Comparison of ENCODE assay signal across 1 cellular context in the genomic region with DNA sequence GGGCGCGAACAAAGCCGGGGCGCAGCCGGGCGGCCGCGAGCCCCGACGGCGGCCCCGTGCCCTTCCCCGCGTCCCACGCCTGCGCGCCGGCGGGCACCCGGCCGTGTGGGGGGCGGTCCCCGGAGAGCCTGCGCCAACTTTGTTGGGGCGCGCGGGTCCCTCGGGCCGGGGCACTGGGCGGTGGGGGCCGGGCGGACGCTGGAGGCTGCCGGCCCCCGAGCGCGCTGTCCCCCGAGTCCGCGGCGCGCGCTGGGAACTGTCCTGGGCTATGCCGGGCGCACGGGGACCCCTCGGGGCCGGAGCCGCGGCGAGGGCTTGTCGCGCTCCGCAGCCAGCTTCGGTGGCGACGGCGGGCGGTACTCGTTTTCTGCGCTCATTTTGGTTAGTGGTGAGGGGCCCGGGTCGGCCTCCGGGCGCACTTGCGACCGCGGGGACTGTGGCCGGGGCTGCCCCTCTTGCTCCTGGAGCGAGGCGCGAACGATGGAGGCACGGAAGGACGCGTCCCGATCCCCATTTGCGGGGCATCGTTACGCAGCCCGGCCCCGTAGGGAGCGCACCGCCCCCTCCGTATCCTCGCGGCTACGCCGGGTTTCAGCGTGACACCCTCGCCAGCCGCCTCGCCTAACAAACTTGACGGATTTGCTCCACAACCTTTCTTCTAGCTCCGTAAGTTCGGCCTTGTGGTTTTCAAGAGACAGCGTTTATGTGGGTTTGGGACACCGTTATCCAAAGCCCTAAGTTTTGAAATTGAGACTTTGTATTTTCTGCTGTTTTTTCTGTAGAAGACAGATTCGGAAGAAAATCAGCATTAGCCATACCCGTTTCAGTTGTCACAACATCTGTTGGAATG.
A peak's percentile ranks its signal among the peaks of the same experiment; 100 is the strongest.
TF ChIP-seq lines count a peak whose summit lies in the region.

No MANE protein-coding gene starts in this region.

TF ChIP-seq in K562, 482 proteins besides CTCF, POLR2A, EP300 and RAD21 (continues in another document):
- TF ChIP-seq ZNF134 (CRISPR knock-in tag; conservative IDR thresholded peaks at IDR 0.05) (no peak), SMARCB1 (IDR thresholded peaks at IDR 0.05; ENCODE audit: insufficient read length, low read depth) (no peak), ZNF282 (CRISPR knock-in tag; IDR thresholded peaks at IDR 0.05) (no peak), KLF10 (CRISPR knock-in tag; IDR thresholded peaks at IDR 0.05) (no peak), HLTF (IDR thresholded peaks at IDR 0.05) (no peak), HMG20A (CRISPR knock-in tag; conservative IDR thresholded peaks at IDR 0.05) (no peak), HDAC2 (IDR thresholded peaks at IDR 0.05) (peak; percentile 39; the same call in 1 of the 2 replicates), CBX1 (IDR thresholded peaks at IDR 0.05; ENCODE audit: low read depth) (no peak), ZNF316 (IDR thresholded peaks at IDR 0.05) (no peak), POLR2H (tag; IDR thresholded peaks at IDR 0.05; ENCODE audit: low read depth) (no peak), HDAC1 (IDR thresholded peaks at IDR 0.05) (peak in 1 of 2 experiments; percentile 71; a peak in 1 of 4 replicates), NR2F6 (CRISPR knock-in tag; IDR thresholded peaks at IDR 0.05) (no peak), POLR2G (IDR thresholded peaks at IDR 0.05; ENCODE audit: low read depth, low read length) (no peak), ZNF143 (CRISPR knock-in tag; IDR thresholded peaks at IDR 0.05) (no peak), ZNF12 (CRISPR knock-in tag; IDR thresholded peaks at IDR 0.05) (no peak), HNRNPK (IDR thresholded peaks at IDR 0.05; ENCODE audit: low read depth, low read length, poor library complexity, severe bottlenecking) (no peak), IRF2 (CRISPR knock-in tag; IDR thresholded peaks at IDR 0.05) (no peak), EP400 (IDR thresholded peaks at IDR 0.05) (no peak), HDAC3 (IDR thresholded peaks at IDR 0.05; ENCODE audit: borderline replicate concordance, partially characterized antibody) (peak; percentile 21), WHSC1 (IDR thresholded peaks at IDR 0.05; ENCODE audit: low read length) (no peak), SIN3A (IDR thresholded peaks at IDR 0.05; ENCODE audit: borderline replicate concordance in 2 of 2, control insufficient read depth in 1 of 2, low read depth in 2 of 2, low read length in 2 of 2) (peak in 1 of 2 experiments; percentile 77; a peak in 1 of 4 replicates), ATF1 (CRISPR knock-in tag; IDR thresholded peaks at IDR 0.05) (no peak), ATF1 (tag; IDR thresholded peaks at IDR 0.05) (peak; percentile 55), MEIS2 (IDR thresholded peaks at IDR 0.05; ENCODE audit: partially characterized antibody) (no peak), ZSCAN32 (CRISPR knock-in tag; IDR thresholded peaks at IDR 0.05) (no peak), KHSRP (IDR thresholded peaks at IDR 0.05) (no peak), L3MBTL2 (IDR thresholded peaks at IDR 0.05) (peak; percentile 90), PRPF4 (IDR thresholded peaks at IDR 0.05; ENCODE audit: insufficient read depth, low read depth, low read length, poor library complexity, severe bottlenecking) (peak; percentile 5), ZNF561 (CRISPR knock-in tag; conservative IDR thresholded peaks at IDR 0.05) (no peak), MTF1 (CRISPR knock-in tag; IDR thresholded peaks at IDR 0.05; ENCODE audit: borderline replicate concordance) (no peak), POLR2B (IDR thresholded peaks at IDR 0.05; ENCODE audit: low read depth, partially characterized antibody) (no peak), NR2C1 (IDR thresholded peaks at IDR 0.05) (no peak), NR2C1 (tag; IDR thresholded peaks at IDR 0.05) (no peak), ZNF354B (CRISPR knock-in tag; IDR thresholded peaks at IDR 0.05) (no peak), DACH1 (IDR thresholded peaks at IDR 0.05; ENCODE audit: partially characterized antibody) (no peak), RBM14 (IDR thresholded peaks at IDR 0.05; ENCODE audit: borderline replicate concordance, insufficient read depth, low read depth, low read length) (no peak), MEF2A (IDR thresholded peaks at IDR 0.05; ENCODE audit: control insufficient read depth, low read depth, low read length) (no peak), NR1H2 (CRISPR knock-in tag; IDR thresholded peaks at IDR 0.05) (peak; percentile 73; the same call in 1 of the 2 replicates), CCNT2 (IDR thresholded peaks at IDR 0.05; ENCODE audit: borderline replicate concordance, extremely low read depth, insufficient read length, low read depth, low read length) (peak; percentile 53), RBFOX2 (IDR thresholded peaks at IDR 0.05; ENCODE audit: low read depth, low read length) (peak; percentile 73), SNIP1 (IDR thresholded peaks at IDR 0.05; ENCODE audit: low read depth) (no peak), SRSF1 (IDR thresholded peaks at IDR 0.05; ENCODE audit: low read depth, low read length) (no peak), HNRNPLL (IDR thresholded peaks at IDR 0.05; ENCODE audit: low read depth, low read length, poor library complexity, severe bottlenecking) (peak; percentile 98), RUNX1 (IDR thresholded peaks at IDR 0.05; ENCODE audit: low read depth) (no peak)
- TF ChIP-seq, protein P1, sequence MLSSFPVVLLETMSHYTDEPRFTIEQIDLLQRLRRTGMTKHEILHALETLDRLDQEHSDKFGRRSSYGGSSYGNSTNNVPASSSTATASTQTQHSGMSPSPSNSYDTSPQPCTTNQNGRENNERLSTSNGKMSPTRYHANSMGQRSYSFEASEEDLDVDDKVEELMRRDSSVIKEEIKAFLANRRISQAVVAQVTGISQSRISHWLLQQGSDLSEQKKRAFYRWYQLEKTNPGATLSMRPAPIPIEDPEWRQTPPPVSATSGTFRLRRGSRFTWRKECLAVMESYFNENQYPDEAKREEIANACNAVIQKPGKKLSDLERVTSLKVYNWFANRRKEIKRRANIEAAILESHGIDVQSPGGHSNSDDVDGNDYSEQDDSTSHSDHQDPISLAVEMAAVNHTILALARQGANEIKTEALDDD (IDR thresholded peaks at IDR 0.05) = no peak
- TF ChIP-seq, protein P2, sequence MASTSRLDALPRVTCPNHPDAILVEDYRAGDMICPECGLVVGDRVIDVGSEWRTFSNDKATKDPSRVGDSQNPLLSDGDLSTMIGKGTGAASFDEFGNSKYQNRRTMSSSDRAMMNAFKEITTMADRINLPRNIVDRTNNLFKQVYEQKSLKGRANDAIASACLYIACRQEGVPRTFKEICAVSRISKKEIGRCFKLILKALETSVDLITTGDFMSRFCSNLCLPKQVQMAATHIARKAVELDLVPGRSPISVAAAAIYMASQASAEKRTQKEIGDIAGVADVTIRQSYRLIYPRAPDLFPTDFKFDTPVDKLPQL (IDR thresholded peaks at IDR 0.05; ENCODE audit: extremely low read depth, insufficient read length) = no peak
- TF ChIP-seq, protein P3, sequence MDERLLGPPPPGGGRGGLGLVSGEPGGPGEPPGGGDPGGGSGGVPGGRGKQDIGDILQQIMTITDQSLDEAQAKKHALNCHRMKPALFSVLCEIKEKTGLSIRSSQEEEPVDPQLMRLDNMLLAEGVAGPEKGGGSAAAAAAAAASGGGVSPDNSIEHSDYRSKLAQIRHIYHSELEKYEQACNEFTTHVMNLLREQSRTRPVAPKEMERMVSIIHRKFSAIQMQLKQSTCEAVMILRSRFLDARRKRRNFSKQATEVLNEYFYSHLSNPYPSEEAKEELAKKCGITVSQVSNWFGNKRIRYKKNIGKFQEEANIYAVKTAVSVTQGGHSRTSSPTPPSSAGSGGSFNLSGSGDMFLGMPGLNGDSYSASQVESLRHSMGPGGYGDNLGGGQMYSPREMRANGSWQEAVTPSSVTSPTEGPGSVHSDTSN (CRISPR knock-in tag; IDR thresholded peaks at IDR 0.05; ENCODE audit: low read depth) = no peak
- TF ChIP-seq, protein P3 (tag; conservative IDR thresholded peaks at IDR 0.05; ENCODE audit: low read depth) = no peak
- TF ChIP-seq, protein P4, sequence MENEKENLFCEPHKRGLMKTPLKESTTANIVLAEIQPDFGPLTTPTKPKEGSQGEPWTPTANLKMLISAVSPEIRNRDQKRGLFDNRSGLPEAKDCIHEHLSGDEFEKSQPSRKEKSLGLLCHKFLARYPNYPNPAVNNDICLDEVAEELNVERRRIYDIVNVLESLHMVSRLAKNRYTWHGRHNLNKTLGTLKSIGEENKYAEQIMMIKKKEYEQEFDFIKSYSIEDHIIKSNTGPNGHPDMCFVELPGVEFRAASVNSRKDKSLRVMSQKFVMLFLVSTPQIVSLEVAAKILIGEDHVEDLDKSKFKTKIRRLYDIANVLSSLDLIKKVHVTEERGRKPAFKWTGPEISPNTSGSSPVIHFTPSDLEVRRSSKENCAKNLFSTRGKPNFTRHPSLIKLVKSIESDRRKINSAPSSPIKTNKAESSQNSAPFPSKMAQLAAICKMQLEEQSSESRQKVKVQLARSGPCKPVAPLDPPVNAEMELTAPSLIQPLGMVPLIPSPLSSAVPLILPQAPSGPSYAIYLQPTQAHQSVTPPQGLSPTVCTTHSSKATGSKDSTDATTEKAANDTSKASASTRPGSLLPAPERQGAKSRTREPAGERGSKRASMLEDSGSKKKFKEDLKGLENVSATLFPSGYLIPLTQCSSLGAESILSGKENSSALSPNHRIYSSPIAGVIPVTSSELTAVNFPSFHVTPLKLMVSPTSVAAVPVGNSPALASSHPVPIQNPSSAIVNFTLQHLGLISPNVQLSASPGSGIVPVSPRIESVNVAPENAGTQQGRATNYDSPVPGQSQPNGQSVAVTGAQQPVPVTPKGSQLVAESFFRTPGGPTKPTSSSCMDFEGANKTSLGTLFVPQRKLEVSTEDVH (IDR thresholded peaks at IDR 0.05; ENCODE audit: low read depth, partially characterized antibody) = no peak
- TF ChIP-seq, protein P5, sequence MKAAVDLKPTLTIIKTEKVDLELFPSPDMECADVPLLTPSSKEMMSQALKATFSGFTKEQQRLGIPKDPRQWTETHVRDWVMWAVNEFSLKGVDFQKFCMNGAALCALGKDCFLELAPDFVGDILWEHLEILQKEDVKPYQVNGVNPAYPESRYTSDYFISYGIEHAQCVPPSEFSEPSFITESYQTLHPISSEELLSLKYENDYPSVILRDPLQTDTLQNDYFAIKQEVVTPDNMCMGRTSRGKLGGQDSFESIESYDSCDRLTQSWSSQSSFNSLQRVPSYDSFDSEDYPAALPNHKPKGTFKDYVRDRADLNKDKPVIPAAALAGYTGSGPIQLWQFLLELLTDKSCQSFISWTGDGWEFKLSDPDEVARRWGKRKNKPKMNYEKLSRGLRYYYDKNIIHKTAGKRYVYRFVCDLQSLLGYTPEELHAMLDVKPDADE (conservative IDR thresholded peaks at IDR 0.05; ENCODE audit: control insufficient read depth, low read depth, low read length) = peak; percentile 28; the same call in 1 of the 2 replicates
- TF ChIP-seq, protein P6, sequence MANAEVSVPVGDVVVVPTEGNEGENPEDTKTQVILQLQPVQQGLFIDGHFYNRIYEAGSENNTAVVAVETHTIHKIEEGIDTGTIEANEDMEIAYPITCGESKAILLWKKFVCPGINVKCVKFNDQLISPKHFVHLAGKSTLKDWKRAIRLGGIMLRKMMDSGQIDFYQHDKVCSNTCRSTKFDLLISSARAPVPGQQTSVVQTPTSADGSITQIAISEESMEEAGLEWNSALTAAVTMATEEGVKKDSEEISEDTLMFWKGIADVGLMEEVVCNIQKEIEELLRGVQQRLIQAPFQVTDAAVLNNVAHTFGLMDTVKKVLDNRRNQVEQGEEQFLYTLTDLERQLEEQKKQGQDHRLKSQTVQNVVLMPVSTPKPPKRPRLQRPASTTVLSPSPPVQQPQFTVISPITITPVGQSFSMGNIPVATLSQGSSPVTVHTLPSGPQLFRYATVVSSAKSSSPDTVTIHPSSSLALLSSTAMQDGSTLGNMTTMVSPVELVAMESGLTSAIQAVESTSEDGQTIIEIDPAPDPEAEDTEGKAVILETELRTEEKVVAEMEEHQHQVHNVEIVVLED (CRISPR knock-in tag; IDR thresholded peaks at IDR 0.05) = peak; percentile 76
- TF ChIP-seq, protein P7, sequence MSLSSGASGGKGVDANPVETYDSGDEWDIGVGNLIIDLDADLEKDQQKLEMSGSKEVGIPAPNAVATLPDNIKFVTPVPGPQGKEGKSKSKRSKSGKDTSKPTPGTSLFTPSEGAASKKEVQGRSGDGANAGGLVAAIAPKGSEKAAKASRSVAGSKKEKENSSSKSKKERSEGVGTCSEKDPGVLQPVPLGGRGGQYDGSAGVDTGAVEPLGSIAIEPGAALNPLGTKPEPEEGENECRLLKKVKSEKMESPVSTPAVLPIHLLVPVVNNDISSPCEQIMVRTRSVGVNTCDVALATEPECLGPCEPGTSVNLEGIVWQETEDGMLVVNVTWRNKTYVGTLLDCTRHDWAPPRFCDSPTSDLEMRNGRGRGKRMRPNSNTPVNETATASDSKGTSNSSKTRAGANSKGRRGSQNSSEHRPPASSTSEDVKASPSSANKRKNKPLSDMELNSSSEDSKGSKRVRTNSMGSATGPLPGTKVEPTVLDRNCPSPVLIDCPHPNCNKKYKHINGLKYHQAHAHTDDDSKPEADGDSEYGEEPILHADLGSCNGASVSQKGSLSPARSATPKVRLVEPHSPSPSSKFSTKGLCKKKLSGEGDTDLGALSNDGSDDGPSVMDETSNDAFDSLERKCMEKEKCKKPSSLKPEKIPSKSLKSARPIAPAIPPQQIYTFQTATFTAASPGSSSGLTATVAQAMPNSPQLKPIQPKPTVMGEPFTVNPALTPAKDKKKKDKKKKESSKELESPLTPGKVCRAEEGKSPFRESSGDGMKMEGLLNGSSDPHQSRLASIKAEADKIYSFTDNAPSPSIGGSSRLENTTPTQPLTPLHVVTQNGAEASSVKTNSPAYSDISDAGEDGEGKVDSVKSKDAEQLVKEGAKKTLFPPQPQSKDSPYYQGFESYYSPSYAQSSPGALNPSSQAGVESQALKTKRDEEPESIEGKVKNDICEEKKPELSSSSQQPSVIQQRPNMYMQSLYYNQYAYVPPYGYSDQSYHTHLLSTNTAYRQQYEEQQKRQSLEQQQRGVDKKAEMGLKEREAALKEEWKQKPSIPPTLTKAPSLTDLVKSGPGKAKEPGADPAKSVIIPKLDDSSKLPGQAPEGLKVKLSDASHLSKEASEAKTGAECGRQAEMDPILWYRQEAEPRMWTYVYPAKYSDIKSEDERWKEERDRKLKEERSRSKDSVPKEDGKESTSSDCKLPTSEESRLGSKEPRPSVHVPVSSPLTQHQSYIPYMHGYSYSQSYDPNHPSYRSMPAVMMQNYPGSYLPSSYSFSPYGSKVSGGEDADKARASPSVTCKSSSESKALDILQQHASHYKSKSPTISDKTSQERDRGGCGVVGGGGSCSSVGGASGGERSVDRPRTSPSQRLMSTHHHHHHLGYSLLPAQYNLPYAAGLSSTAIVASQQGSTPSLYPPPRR (CRISPR knock-in tag; IDR thresholded peaks at IDR 0.05; ENCODE audit: borderline replicate concordance) = no peak
